ENCODE assay signal across 23 cellular contexts in genomic region chr10:71439670-71440425, GRCh38. TPM values are rescaled to one million over a fixed set of nuclear protein-coding genes. Genes with fewer than 3 reads are reported as not detected.
"Had no signal": no experiment of that assay in that cellular context is flagged by ENCODE, and none has a peak within 500 bp of the region (broad histone marks: within the 10 kb centered on the region; RNA-seq: fewer than 3 reads in every experiment).

No MANE protein-coding gene starts in this region.

- ATAC-seq: effector memory CD8-positive, alpha-beta T cell; left ventricle myocardium superior; lower lobe of right lung; naive thymus-derived CD8-positive, alpha-beta T cell; psoas muscle; right cardiac atrium; stimulated activated memory B cell treated with anti-CD40 and anti-IgM and Interleukin-4, amounts not matched to agents 10 μg/mL and 1 μg/mL and 100 μg/mL, for 72 hours; stimulated activated naive CD8-positive, alpha-beta T cell treated with anti-CD3 and anti-CD28 coated beads, Interleukin-15, Interleukin-2, amounts not matched to agents 100 U/mL and 50 U/mL, for 24 hours had no signal

- DNase-seq: cortex of kidney; effector memory CD8-positive, alpha-beta T cell; erythroblast; esophagus squamous epithelium; foreskin melanocyte; glutamatergic neuron; hypothalamus; left ventricle myocardium superior; lower lobe of right lung; naive thymus-derived CD8-positive, alpha-beta T cell; nephron progenitor cell; psoas muscle; right cardiac atrium; sigmoid colon; stimulated activated CD4-positive, alpha-beta T cell treated with anti-CD3 and anti-CD28 coated beads, Interleukin-4, amount 100 ng/mL, for 4 hours; stimulated activated naive CD8-positive, alpha-beta T cell treated with anti-CD3 and anti-CD28 coated beads, Interleukin-15, Interleukin-2, amounts not matched to agents 100 U/mL and 50 U/mL, for 24 hours; substantia nigra; testis; tibial artery had no signal

- H3K27me3 Mint-ChIP-seq: effector memory CD8-positive, alpha-beta T cell; stimulated activated memory B cell treated with anti-CD40 and anti-IgM and Interleukin-4, amounts not matched to agents 10 μg/mL and 1 μg/mL and 100 μg/mL, for 72 hours had no signal

- H3K4me1 ChIP-seq: psoas muscle, sigmoid colon, tibial artery had no signal

- H3K27me3 ChIP-seq: esophagus squamous epithelium, sigmoid colon, testis, tibial artery had no signal

- H3K4me3 Mint-ChIP-seq: effector memory CD8-positive, alpha-beta T cell; naive thymus-derived CD8-positive, alpha-beta T cell; nephron progenitor cell; stimulated activated memory B cell treated with anti-CD40 and anti-IgM and Interleukin-4, amounts not matched to agents 10 μg/mL and 1 μg/mL and 100 μg/mL, for 72 hours; type B pancreatic cell had no signal

- H3K4me3 ChIP-seq: esophagus squamous epithelium, lower lobe of right lung, psoas muscle, sigmoid colon, testis, tibial artery had no signal

- H3K27ac ChIP-seq: esophagus squamous epithelium, lower lobe of right lung, psoas muscle, sigmoid colon, testis, tibial artery had no signal

- H3K36me3 ChIP-seq: esophagus squamous epithelium, lower lobe of right lung, sigmoid colon, tibial artery had no signal

- H3K9me3 ChIP-seq: esophagus squamous epithelium, lower lobe of right lung, psoas muscle, sigmoid colon, testis, tibial artery had no signal

- H3K36me3 Mint-ChIP-seq: naive thymus-derived CD8-positive, alpha-beta T cell; stimulated activated memory B cell treated with anti-CD40 and anti-IgM and Interleukin-4, amounts not matched to agents 10 μg/mL and 1 μg/mL and 100 μg/mL, for 72 hours; type B pancreatic cell had no signal

- H3K9me3 Mint-ChIP-seq: effector memory CD8-positive, alpha-beta T cell; naive thymus-derived CD8-positive, alpha-beta T cell; nephron progenitor cell; stimulated activated memory B cell treated with anti-CD40 and anti-IgM and Interleukin-4, amounts not matched to agents 10 μg/mL and 1 μg/mL and 100 μg/mL, for 72 hours; type B pancreatic cell had no signal

- H3K4me1 Mint-ChIP-seq: nephron progenitor cell; stimulated activated memory B cell treated with anti-CD40 and anti-IgM and Interleukin-4, amounts not matched to agents 10 μg/mL and 1 μg/mL and 100 μg/mL, for 72 hours had no signal

- H3K27ac Mint-ChIP-seq: effector memory CD8-positive, alpha-beta T cell; naive thymus-derived CD8-positive, alpha-beta T cell; nephron progenitor cell; stimulated activated memory B cell treated with anti-CD40 and anti-IgM and Interleukin-4, amounts not matched to agents 10 μg/mL and 1 μg/mL and 100 μg/mL, for 72 hours; type B pancreatic cell had no signal

RNA-seq across cellular contexts. Expression of gene CDH23, which starts 43.1 kb away (rescaled TPM):
- total RNA-seq: osteocyte, renal cortical epithelial cell had no signal
